In genomic region chr5:91166040-91166807, GRCh38 we compare ENCODE assay signal across 21 cellular contexts.
A peak's percentile ranks its signal among the peaks of the same experiment; 100 is the strongest.
DNase-seq lines count a peak whose midpoint lies in the region; ATAC-seq and TF ChIP-seq lines count a peak whose summit lies in the region.
"Had no signal": no experiment of that assay in that cellular context is flagged by ENCODE, and none has a peak within 500 bp of the region (broad histone marks: within the 10 kb centered on the region; RNA-seq: fewer than 3 reads in every experiment).

No MANE protein-coding gene starts in this region.

- no peak overlapping the region for H3K27ac Mint-ChIP-seq in activated CD4-positive, alpha-beta memory T cell treated with anti-CD3 and anti-CD28 coated beads, Interleukin-2, amount 10 ng/mL, durations not matched to agents 7 days and 5 days
- H3K27ac Mint-ChIP-seq: activated naive CD8-positive, alpha-beta T cell treated with anti-CD3 and anti-CD28 coated beads, Interleukin-2, amount 50 U/mL, for 24 hours; activated T-helper 17 cell treated with anti-CD3 and anti-CD28 coated beads, Interleukin-2, amount 50 U/mL, for 72 hours; CD4-positive, alpha-beta T cell; type B pancreatic cell had no signal

- H3K27me3 Mint-ChIP-seq in activated CD4-positive, alpha-beta memory T cell treated with anti-CD3 and anti-CD28 coated beads, Interleukin-2, amount 10 ng/mL, durations not matched to agents 7 days and 5 days, result no peaks in the 10 kb centered on the region
- H3K27me3 Mint-ChIP-seq: activated T-helper 17 cell treated with anti-CD3 and anti-CD28 coated beads, Interleukin-2, amount 50 U/mL, for 72 hours; CD4-positive, alpha-beta T cell; type B pancreatic cell had no signal

- H3K4me3 ChIP-seq in ACC112 (ENCODE audit: low read depth, low read length) (no peak overlapping the region), fibroblast of pulmonary artery (replicated peaks; ENCODE audit: low read depth, low read length) (no peak overlapping the region), vagina (no peak overlapping the region)

- no peak for TF ChIP-seq POLR2A in vagina (IDR thresholded peaks at IDR 0.05)

- no peak overlapping the region for H3K4me3 Mint-ChIP-seq in activated CD4-positive, alpha-beta memory T cell treated with anti-CD3 and anti-CD28 coated beads, Interleukin-2, amount 10 ng/mL, durations not matched to agents 7 days and 5 days
- H3K4me3 Mint-ChIP-seq: activated naive CD8-positive, alpha-beta T cell treated with anti-CD3 and anti-CD28 coated beads, Interleukin-2, amount 50 U/mL, for 24 hours; activated T-helper 17 cell treated with anti-CD3 and anti-CD28 coated beads, Interleukin-2, amount 50 U/mL, for 72 hours; CD4-positive, alpha-beta T cell; type B pancreatic cell had no signal

- H3K36me3 Mint-ChIP-seq in activated CD4-positive, alpha-beta memory T cell treated with anti-CD3 and anti-CD28 coated beads, Interleukin-2, amount 10 ng/mL, durations not matched to agents 7 days and 5 days (ENCODE audit: low read depth), result no peaks in the 10 kb centered on the region
- H3K36me3 Mint-ChIP-seq: type B pancreatic cell had no signal

- POLR2A ChIA-PET in activated CD4-positive, alpha-beta memory T cell treated with anti-CD3 and anti-CD28 coated beads, Interleukin-2, amount 10 ng/mL, durations not matched to agents 7 days and 5 days (lab: Charles Lee), result no interaction called here

- DNase-seq in HS-5 (ENCODE audit: low read depth) (peak; percentile 47), astrocyte of the hippocampus (ENCODE audit: low read depth, low spot score) (peak; percentile 26), fibroblast of pulmonary artery (ENCODE audit: low read depth) (peak; percentile 82), vagina (ENCODE audit: extremely low spot score in 2 of 2) (no peak)
- DNase-seq in activated CD4-positive, alpha-beta memory T cell treated with anti-CD3 and anti-CD28 coated beads, Interleukin-2, amount 10 ng/mL, durations not matched to agents 7 days and 5 days, result no peak
- DNase-seq in stimulated activated CD4-positive, alpha-beta T cell treated with anti-CD3 and anti-CD28 coated beads, Interleukin-4, amount 100 ng/mL, for 1 hour, result no peak
- DNase-seq: ACHN; activated naive CD8-positive, alpha-beta T cell treated with anti-CD3 and anti-CD28 coated beads, Interleukin-2, amount 50 U/mL, for 24 hours; CD4-positive, alpha-beta T cell; cerebellar nuclear complex; DMS53; GOT3; MV-4-11; NCI-H2029 treated with DMSO at 0.1 percent for 48 hours; NCI-H446 treated with DMSO at 0.1 percent for 48 hours; stimulated activated naive CD8-positive, alpha-beta T cell treated with anti-CD3 and anti-CD28 coated beads, Interleukin-15, Interleukin-2, amounts not matched to agents 100 U/mL and 50 U/mL, for 24 hours had no signal

- intact Hi-C loops in vagina (cut with DNase I), result no loop called here

- peaks cover 42% of the 10 kb centered on the region for H3K4me1 ChIP-seq in ACC112 (ENCODE audit: control insufficient read depth, insufficient read depth, low read length, unreplicated experiment)
- peaks cover 20% of the 10 kb centered on the region for H3K4me1 ChIP-seq in vagina

- H3K27ac ChIP-seq in ACC112 (ENCODE audit: low read depth, low read length), result peak overlapping the region; percentile 77
- no peak overlapping the region for H3K27ac ChIP-seq in vagina

- H3K36me3 ChIP-seq in ACC112 (ENCODE audit: insufficient read depth, low read length) (no peaks in the 10 kb centered on the region), vagina (no peaks in the 10 kb centered on the region)

- no peaks in the 10 kb centered on the region for H3K79me2 ChIP-seq in ACC112 (ENCODE audit: control insufficient read depth, insufficient read depth, low read length, unreplicated experiment)

- TF ChIP-seq CTCF in fibroblast of pulmonary artery (IDR thresholded peaks at IDR 0.05; ENCODE audit: low read length, missing control alignments) (no peak), vagina (IDR thresholded peaks at IDR 0.05) (no peak)

- peaks cover 31% of the 10 kb centered on the region for H3K4me1 Mint-ChIP-seq in activated CD4-positive, alpha-beta memory T cell treated with anti-CD3 and anti-CD28 coated beads, Interleukin-2, amount 10 ng/mL, durations not matched to agents 7 days and 5 days

- no peak for ATAC-seq in GM18907 (IDR thresholded peaks at IDR 0.05; ENCODE audit: unreplicated experiment)
- ATAC-seq: activated naive CD8-positive, alpha-beta T cell treated with anti-CD3 and anti-CD28 coated beads, Interleukin-2, amount 50 U/mL, for 24 hours; activated T-helper 17 cell treated with anti-CD3 and anti-CD28 coated beads, Interleukin-2, amount 50 U/mL, for 72 hours; Right ventricle myocardium inferior; stimulated activated naive CD8-positive, alpha-beta T cell treated with anti-CD3 and anti-CD28 coated beads, Interleukin-15, Interleukin-2, amounts not matched to agents 100 U/mL and 50 U/mL, for 24 hours had no signal

- CTCF ChIA-PET in activated CD4-positive, alpha-beta memory T cell treated with anti-CD3 and anti-CD28 coated beads, Interleukin-2, amount 10 ng/mL, durations not matched to agents 7 days and 5 days (lab: Charles Lee), result interaction anchor here (1.5 kb wide), 1 partner anchor 219 kb away, joined by 3 read pairs; no protein-coding TSS in a partner anchor

- H3K27me3 ChIP-seq in ACC112 (ENCODE audit: insufficient read depth, low read length) (no peaks in the 10 kb centered on the region), vagina (no peaks in the 10 kb centered on the region)

- peak overlapping the region; percentile 24 for H2AFZ ChIP-seq in ACC112 (ENCODE audit: low read length, unreplicated experiment)

- no peaks in the 10 kb centered on the region for H3K9me3 ChIP-seq in vagina

- no peaks in the 10 kb centered on the region for H3K9me3 Mint-ChIP-seq in activated CD4-positive, alpha-beta memory T cell treated with anti-CD3 and anti-CD28 coated beads, Interleukin-2, amount 10 ng/mL, durations not matched to agents 7 days and 5 days
- H3K9me3 Mint-ChIP-seq: activated naive CD8-positive, alpha-beta T cell treated with anti-CD3 and anti-CD28 coated beads, Interleukin-2, amount 50 U/mL, for 24 hours; activated T-helper 17 cell treated with anti-CD3 and anti-CD28 coated beads, Interleukin-2, amount 50 U/mL, for 72 hours; CD4-positive, alpha-beta T cell; type B pancreatic cell had no signal

Comparison
In these comparisons a context has a peak if more than half of its experiments do, and no peak if none do; other contexts are left out.
1. DNase-seq: peak in HS-5 (single experiment), astrocyte of the hippocampus (single experiment) and fibroblast of pulmonary artery (single experiment); none in activated CD4-positive, alpha-beta memory T cell treated with anti-CD3 and anti-CD28 coated beads, Interleukin-2, amount 10 ng/mL, durations not matched to agents 7 days and 5 days (single experiment), vagina (0 of 2) and stimulated activated CD4-positive, alpha-beta T cell treated with anti-CD3 and anti-CD28 coated beads, Interleukin-4, amount 100 ng/mL, for 1 hour (single experiment).